In the genomic region with DNA sequence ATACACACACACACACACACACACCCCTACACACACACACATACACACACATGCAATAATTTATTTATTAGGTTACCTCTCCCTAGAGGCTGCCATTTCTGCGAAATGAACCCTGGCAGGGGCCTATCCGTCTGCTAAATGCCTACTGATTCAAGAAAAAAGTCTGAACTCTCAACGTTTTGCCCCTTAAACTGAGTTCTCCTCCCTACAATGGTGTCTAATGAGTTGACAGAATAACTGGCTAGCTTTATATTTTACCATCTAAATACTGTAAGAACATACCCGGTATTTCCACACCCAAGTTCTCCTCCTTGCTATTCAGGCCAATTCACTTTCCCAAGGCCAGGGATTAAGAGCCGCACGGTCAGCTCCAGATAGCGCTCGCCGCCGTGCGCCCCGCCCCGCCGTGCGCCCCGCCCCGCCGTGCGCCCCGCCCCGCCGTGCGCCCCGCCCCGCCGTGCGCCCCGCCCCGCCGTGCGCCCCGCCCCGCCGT, we compare ENCODE assay signal across 7 cellular contexts. TPM values are rescaled to one million over a fixed set of nuclear protein-coding genes. Genes with fewer than 3 reads are reported as not detected.
A peak's percentile ranks its signal among the peaks of the same experiment; 100 is the strongest.
DNase-seq lines count a peak whose midpoint lies in the region; ATAC-seq and TF ChIP-seq lines count a peak whose summit lies in the region.

No MANE protein-coding gene starts in this region.

- H3F3A ChIP-seq in PC-9 (ENCODE audit: insufficient read depth, low read depth): peaks cover 14% of the 10 kb centered on the region

- H3K4me2 ChIP-seq in PC-9: peak overlapping the region; percentile 84

- intact Hi-C loops in PC-9 (cut with micrococcal nuclease; ENCODE audit: unreplicated experiment): no loop called here
- intact Hi-C loops in left colon (cut with DNase I, micrococcal nuclease): no loop called here

- DNase-seq in ELR (ENCODE audit: low read depth) (peak; percentile 70), PC-9 (peak in 1 of 2 experiments; percentile 57), cerebellum (ENCODE audit: low spot score) (peak; percentile 67), left colon (no peak), stromal cell of bone marrow (ENCODE audit: low read depth) (peak; percentile 36)

- no peak overlapping the region for H3K27ac ChIP-seq in PC-9

- peaks cover 36% of the 10 kb centered on the region for H3K79me2 ChIP-seq in PC-9 (ENCODE audit: low read depth)

- H3K4me3 ChIP-seq in PC-9: peak overlapping the region; percentile 53; the same call in 1 of the 2 replicates

- H3K9me2 ChIP-seq in PC-9 (ENCODE audit: insufficient read depth): no peaks in the 10 kb centered on the region

- no peaks in the 10 kb centered on the region for H4K20me1 ChIP-seq in PC-9 (ENCODE audit: insufficient read depth)

- CTCF ChIA-PET in PC-9 (lab: Charles Lee): no interaction called here

- no peak for TF ChIP-seq CTCF in PC-9 (conservative IDR thresholded peaks at IDR 0.05)

- peaks cover 23% of the 10 kb centered on the region for H3K36me3 ChIP-seq in PC-9 (ENCODE audit: low read depth)

- POLR2A ChIA-PET in PC-9 (lab: Charles Lee; ENCODE audit: unreplicated experiment): no interaction called here

- H2AFZ ChIP-seq in PC-9: peak overlapping the region; percentile 80

- BruUV-seq in PC-9 (replicated peaks; lab: Mats Ljungman, UMichigan): no TSS peak

- no peaks in the 10 kb centered on the region for H3K27me3 ChIP-seq in PC-9 (ENCODE audit: insufficient read depth, low read depth)

- H3K9me3 ChIP-seq in PC-9 (ENCODE audit: insufficient read depth, low read depth): no peaks in the 10 kb centered on the region

- H3K4me1 ChIP-seq in PC-9 (replicated peaks; ENCODE audit: insufficient read depth): peaks cover 26% of the 10 kb centered on the region

- peak; percentile 53 for ATAC-seq in GM21360 (IDR thresholded peaks at IDR 0.05; ENCODE audit: unreplicated experiment)
- ATAC-seq in HG03469 (IDR thresholded peaks at IDR 0.05; ENCODE audit: unreplicated experiment): peak; percentile 33
- peak; percentile 84 for ATAC-seq in left colon

RNA-seq across cellular contexts. Expression of a gene that starts 0.3 kb away (rescaled TPM):
- total RNA-seq in PC-9 (2021) (13.4 and 17.0 TPM in 2 replicates), cerebellum (51.6 TPM), left colon (10 to 100 TPM; 20.5 to 22.7 TPM)

RNA-seq across cellular contexts. Expression of a gene that starts 46.2 kb away (rescaled TPM):
- total RNA-seq in PC-9 (2021) (0.11 and 0.95 TPM in 2 replicates), cerebellum (54.5 TPM), left colon (10 to 100 TPM in 1 of 2 donors, 1 to 10 TPM in 1; 8.7 to 10.7 TPM)

Comparison
In these comparisons a context has a peak if more than half of its experiments do, and no peak if none do; other contexts are left out.
1. DNase-seq: peak in ELR (single experiment), cerebellum (single experiment) and stromal cell of bone marrow (single experiment); none in left colon (0 of 2).
2. ATAC-seq: peak in every context shown above with its lines; median percentile 84 in left colon; 53 in GM21360; 33 in HG03469.